24 cellular contexts compared by ENCODE assay signal in the genomic region with DNA sequence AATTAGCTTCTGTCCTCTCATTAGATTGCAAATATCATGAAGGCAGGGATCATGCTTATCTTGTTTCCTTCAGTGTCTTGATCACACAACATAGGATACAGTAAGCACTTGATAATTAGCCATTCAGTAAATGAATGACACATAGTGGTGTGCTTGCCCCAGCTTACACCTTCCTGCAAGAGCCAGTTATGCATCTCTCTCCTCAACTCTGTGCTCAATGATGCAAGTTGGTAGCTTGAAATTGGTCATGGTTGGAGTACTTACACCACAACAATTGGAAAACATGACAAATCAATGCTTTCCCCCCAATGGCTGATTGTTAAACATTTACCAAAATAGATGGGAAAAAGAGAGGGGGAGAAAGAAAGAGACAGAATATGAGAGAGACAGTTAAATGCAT.
"Had no signal": no experiment of that assay in that cellular context is flagged by ENCODE, and none has a peak within 500 bp of the region (broad histone marks: within the 10 kb centered on the region; RNA-seq: fewer than 3 reads in every experiment).

No MANE protein-coding gene starts in this region.

- H3K4me3 ChIP-seq: colonic mucosa, esophagus squamous epithelium, gastrocnemius medialis, heart left ventricle, hepatocyte, left lung, lower lobe of right lung, mucosa of descending colon had no signal

- H3K36me3 ChIP-seq: colonic mucosa, esophagus squamous epithelium, gastrocnemius medialis, heart left ventricle, left lung, lower lobe of right lung had no signal

- DNase-seq: cerebellar nuclear complex; colonic mucosa; cortex of kidney; effector CD8-positive, alpha-beta T cell; effector memory CD8-positive, alpha-beta T cell; endodermal cell; esophagus squamous epithelium; foreskin fibroblast; foreskin melanocyte; gastrocnemius medialis; glutamatergic neuron; heart left ventricle; hypothalamus; immature natural killer cell; islet precursor cell; kidney; left colon; left lung; left ventricle myocardium superior; lower lobe of right lung; mesenchymal stem cell; mucosa of descending colon; naive B cell had no signal

- ATAC-seq: effector memory CD8-positive, alpha-beta T cell; gastrocnemius medialis; heart left ventricle; left colon; left lung; left ventricle myocardium superior; lower lobe of right lung; mucosa of descending colon had no signal

- H3K27me3 ChIP-seq: colonic mucosa, esophagus squamous epithelium, gastrocnemius medialis, heart left ventricle, hepatocyte, left lung had no signal
